In genomic region chr5:160293386-160293785, GRCh38 we compare ENCODE assay signal across 26 cellular contexts. TPM values are rescaled to one million over a fixed set of nuclear protein-coding genes. Genes with fewer than 3 reads are reported as not detected.
A peak's percentile ranks its signal among the peaks of the same experiment; 100 is the strongest.
DNase-seq lines count a peak whose midpoint lies in the region; TF ChIP-seq lines count a peak whose summit lies in the region.
"Had no signal": no experiment of that assay in that cellular context is flagged by ENCODE, and none has a peak within 500 bp of the region (broad histone marks: within the 10 kb centered on the region; RNA-seq: fewer than 3 reads in every experiment).

No MANE protein-coding gene starts in this region.

- peaks cover 60% of the 10 kb centered on the region for H3K79me1 ChIP-seq in mesenchymal stem cell (replicated peaks; ENCODE audit: low read length, poor library complexity, severe bottlenecking)

- H3K27me3 Mint-ChIP-seq in endodermal cell (ENCODE audit: insufficient read depth): no peaks in the 10 kb centered on the region

- no peak overlapping the region for H3K4ac ChIP-seq in mesenchymal stem cell (ENCODE audit: low read depth in 1 of 2, low read length in 2 of 2)

- peak overlapping the region in 1 of 2 experiments; percentile 91 for H3K23ac ChIP-seq in mesenchymal stem cell (ENCODE audit: low read length in 2 of 2)

- H3K9me3 ChIP-seq in HUES64 (ENCODE audit: insufficient read depth, low read depth, low read length) (no peaks in the 10 kb centered on the region), endodermal cell (ENCODE audit: control insufficient read depth, low read length) (no peaks in the 10 kb centered on the region), mesenchymal stem cell (ENCODE audit: control insufficient read depth, low read length) (no peaks in the 10 kb centered on the region), thyroid gland (no peaks in the 10 kb centered on the region)
- H3K9me3 ChIP-seq: BLaER1 treated with 17β-estradiol and CSF1 and Interleukin-3, amounts not matched to agents 10 nM and 100 nM; colonic mucosa; HAP-1; transverse colon had no signal

- no peak overlapping the region for H2AFZ ChIP-seq in mesenchymal stem cell (ENCODE audit: low read depth, low read length)

- WGBS in HUES64: 94% methylated on average over 9 of the region's 10 CpGs
- WGBS in endodermal cell (ENCODE audit: insufficient coverage in 1 of 2, insufficient read length in 1 of 2), 2 experiments: 96% methylated on average over 7 to 9 of the region's 10 CpGs
- WGBS in mesenchymal stem cell: 96% methylated on average over 9 of the region's 10 CpGs
- 95 to 97% methylated on average over 10 of the region's 10 CpGs for WGBS in thyroid gland, 2 donors

- intact Hi-C loops in thyroid gland (cut with DNase I): no loop called here

- H3K27me3 ChIP-seq in HUES64 (ENCODE audit: insufficient read depth, low read length) (no peaks in the 10 kb centered on the region), endodermal cell (ENCODE audit: control insufficient read depth, insufficient read depth, low read length, poor library complexity, severe bottlenecking) (no peaks in the 10 kb centered on the region), mesenchymal stem cell (ENCODE audit: control insufficient read depth in 1 of 2, insufficient read depth in 1 of 2, low read length in 2 of 2) (peaks cover 0 to 25% of the 10 kb centered on the region in 2 experiments), thyroid gland (no peaks in the 10 kb centered on the region)
- H3K27me3 ChIP-seq: BLaER1 treated with 17β-estradiol and CSF1 and Interleukin-3, amounts not matched to agents 10 nM and 100 nM; colonic mucosa; transverse colon had no signal

- peak overlapping the region in 1 of 2 experiments; percentile 56 for H3K14ac ChIP-seq in mesenchymal stem cell (ENCODE audit: low read length in 2 of 2)

- no peaks in the 10 kb centered on the region for H3K9me3 Mint-ChIP-seq in endodermal cell
- H3K9me3 Mint-ChIP-seq: activated naive CD4-positive, alpha-beta T cell treated with anti-CD3 and anti-CD28 coated beads, Interleukin-2, amount 50 U/mL, for 72 hours had no signal

- H2BK12ac ChIP-seq in mesenchymal stem cell (ENCODE audit: low read length in 2 of 2): peak overlapping the region in 1 of 2 experiments; percentile 10

- no peak overlapping the region for H3K4me3 Mint-ChIP-seq in endodermal cell

- TF ChIP-seq CTCF in endodermal cell (conservative IDR thresholded peaks at IDR 0.05) (no peak), thyroid gland (IDR thresholded peaks at IDR 0.05) (no peak)

- no peaks in the 10 kb centered on the region for H3K36me3 ChIP-seq in HUES64 (ENCODE audit: insufficient read depth, low read length)
- H3K36me3 ChIP-seq in endodermal cell (ENCODE audit: control insufficient read depth, insufficient read depth, low read length): no peaks in the 10 kb centered on the region
- H3K36me3 ChIP-seq in mesenchymal stem cell (ENCODE audit: control insufficient read depth in 1 of 2, insufficient read depth in 2 of 2, low read depth in 1 of 2, low read length in 2 of 2): peaks cover 0 to 19% of the 10 kb centered on the region in 2 experiments
- no peaks in the 10 kb centered on the region for H3K36me3 ChIP-seq in thyroid gland
- H3K36me3 ChIP-seq: colonic mucosa, HAP-1, transverse colon had no signal

- peaks cover 42% of the 10 kb centered on the region for H3K4me1 Mint-ChIP-seq in endodermal cell

- DNase-seq in endodermal cell (no peak), mesenchymal stem cell (no peak), thyroid gland (no peak), cerebellum (ENCODE audit: low spot score) (no peak)
- no peak for DNase-seq in activated CD4-positive, CD25-positive, alpha-beta regulatory T cell (lab: John Stamatoyannopoulos, UW)
- DNase-seq in stimulated activated CD4-positive, alpha-beta T cell treated with anti-CD3 and anti-CD28 coated beads, Interleukin-12 subunit alpha, Interleukin-12 subunit beta, amount 100 ng/mL, for 4 hours: no peak
- DNase-seq: activated CD4-positive, alpha-beta T cell treated with anti-CD3 and anti-CD28 coated beads for 4 hours; activated effector memory CD4-positive, alpha-beta T cell treated with Interleukin-2 at 50 U/mL for 16 hours; activated T-cell treated with anti-CD3 and anti-CD28 coated beads, Interleukin-2, amount 50 U/mL, for 1 hour; amygdala; colonic mucosa; DMS153; effector CD8-positive, alpha-beta T cell; erythroblast; IMR-90; kidney; NCI-H146; NCI-H2107; NCI-H774; stimulated activated CD4-positive, alpha-beta T cell treated with anti-CD3 and anti-CD28 coated beads, Interleukin-4, amount 100 ng/mL, for 24 hours; transverse colon had no signal

- no peak overlapping the region for H2BK5ac ChIP-seq in mesenchymal stem cell (ENCODE audit: low read depth, low read length, poor library complexity, severe bottlenecking)

- no peak overlapping the region for H4K91ac ChIP-seq in mesenchymal stem cell (ENCODE audit: low read length)

- H3K4me3 ChIP-seq in HUES64 (ENCODE audit: low read length) (no peak overlapping the region), endodermal cell (ENCODE audit: low read length) (no peak overlapping the region), mesenchymal stem cell (ENCODE audit: insufficient read depth in 1 of 2, low read depth in 1 of 2, low read length in 2 of 2) (no peak overlapping the region), thyroid gland (replicated peaks in 1 of 3) (no peak overlapping the region)
- H3K4me3 ChIP-seq: BLaER1 treated with 17β-estradiol and CSF1 and Interleukin-3, amounts not matched to agents 10 nM and 100 nM; colonic mucosa; HAP-1; transverse colon had no signal

- H2BK120ac ChIP-seq in mesenchymal stem cell (ENCODE audit: low read depth, low read length): no peak overlapping the region

- H3K4me2 ChIP-seq in mesenchymal stem cell (ENCODE audit: low read length, poor library complexity, severe bottlenecking): no peak overlapping the region

- H4K8ac ChIP-seq in mesenchymal stem cell (ENCODE audit: low read length): no peak overlapping the region

- H2AK5ac ChIP-seq in mesenchymal stem cell (ENCODE audit: low read length, severe bottlenecking): no peak overlapping the region

- peak overlapping the region; percentile 87 for H3K27ac Mint-ChIP-seq in endodermal cell
- H3K27ac Mint-ChIP-seq: activated naive CD4-positive, alpha-beta T cell treated with anti-CD3 and anti-CD28 coated beads, Interleukin-2, amount 50 U/mL, for 72 hours had no signal

- H2BK15ac ChIP-seq in mesenchymal stem cell (ENCODE audit: low read depth, poor library complexity, severe bottlenecking): no peak overlapping the region

- no peak for TF ChIP-seq POLR2A in thyroid gland (IDR thresholded peaks at IDR 0.05)

- H3K9ac ChIP-seq in HUES64 (ENCODE audit: low read depth, low read length) (no peak overlapping the region), endodermal cell (ENCODE audit: extremely low read depth, low read length, poor library complexity, severe bottlenecking) (no peak overlapping the region), mesenchymal stem cell (ENCODE audit: low read length) (no peak overlapping the region)
- H3K9ac ChIP-seq: BLaER1 treated with 17β-estradiol and CSF1 and Interleukin-3, amounts not matched to agents 10 nM and 100 nM had no signal

- peak overlapping the region; percentile 24; the same call in 1 of the 2 replicates for H3K27ac ChIP-seq in HUES64 (ENCODE audit: low read depth, low read length)
- H3K27ac ChIP-seq in endodermal cell (ENCODE audit: low read depth, low read length): peak overlapping the region; percentile 75
- no peak overlapping the region for H3K27ac ChIP-seq in mesenchymal stem cell (ENCODE audit: low read length, poor library complexity, severe bottlenecking)
- peak overlapping the region in 2 of 3 donors; percentile 37 to 44 for H3K27ac ChIP-seq in thyroid gland
- H3K27ac ChIP-seq: BLaER1 treated with 17β-estradiol and CSF1 and Interleukin-3, amounts not matched to agents 10 nM and 100 nM; colonic mucosa had no signal

- H3K36me3 Mint-ChIP-seq in endodermal cell (ENCODE audit: low read depth): no peaks in the 10 kb centered on the region
- H3K36me3 Mint-ChIP-seq: activated naive CD4-positive, alpha-beta T cell treated with anti-CD3 and anti-CD28 coated beads, Interleukin-2, amount 50 U/mL, for 72 hours had no signal

- H3K18ac ChIP-seq in mesenchymal stem cell (ENCODE audit: low read depth in 1 of 2, low read length in 2 of 2): peak overlapping the region; percentile 69 to 74

- H3K4me1 ChIP-seq in HUES64 (ENCODE audit: insufficient read depth, low read length): peaks cover 32% of the 10 kb centered on the region
- H3K4me1 ChIP-seq in endodermal cell (ENCODE audit: control insufficient read depth, insufficient read depth, low read length): peaks cover 6% of the 10 kb centered on the region
- peaks cover 9% of the 10 kb centered on the region for H3K4me1 ChIP-seq in mesenchymal stem cell (ENCODE audit: control insufficient read depth, insufficient read depth, low read depth, low read length)
- peaks cover 24 to 34% of the 10 kb centered on the region in 2 donors for H3K4me1 ChIP-seq in thyroid gland
- H3K4me1 ChIP-seq: colonic mucosa, HAP-1, transverse colon had no signal

RNA-seq across cellular contexts. Expression of gene CCNJL, which starts 19.0 kb away (rescaled TPM):
- 22.6 TPM for polyA plus RNA-seq in HUES64 (2013, experiment 1 of 2)
- polyA plus RNA-seq in HUES64 (2013, experiment 2 of 2): 26.2 TPM
- total RNA-seq in endodermal cell: 10 to 100 TPM; 14.1 to 18.7 TPM
- polyA plus RNA-seq in endodermal cell (2013, experiment 1 of 2): 19.3 TPM
- 18.7 TPM for polyA plus RNA-seq in endodermal cell (2013, experiment 2 of 2)
- polyA plus RNA-seq in mesenchymal stem cell (2013, experiment 1 of 2): 10.2 TPM
- polyA plus RNA-seq in mesenchymal stem cell (2013, experiment 2 of 2): 9.4 TPM
- 10 to 100 TPM in 2 of 4 donors, 1 to 10 TPM in 2; 6.3 to 11.8 (median 10.0) TPM for total RNA-seq in thyroid gland
- total RNA-seq in cerebellum: 7.4 TPM
- total RNA-seq: T-helper 2 cell treated with Interferon-gamma antibody and Interleukin-4, amounts not matched to agents 100 ng/mL and 5 ng/mL, for 36 hours had no signal
